In genomic region chr9:132877818-132878694, GRCh38 we compare ENCODE assay signal across 8 cellular contexts. TPM values are rescaled to one million over a fixed set of nuclear protein-coding genes. Genes with fewer than 3 reads are reported as not detected.
A peak's percentile ranks its signal among the peaks of the same experiment; 100 is the strongest.
DNase-seq lines count a peak whose midpoint lies in the region; ATAC-seq and TF ChIP-seq lines count a peak whose summit lies in the region.

A gene with protein sequence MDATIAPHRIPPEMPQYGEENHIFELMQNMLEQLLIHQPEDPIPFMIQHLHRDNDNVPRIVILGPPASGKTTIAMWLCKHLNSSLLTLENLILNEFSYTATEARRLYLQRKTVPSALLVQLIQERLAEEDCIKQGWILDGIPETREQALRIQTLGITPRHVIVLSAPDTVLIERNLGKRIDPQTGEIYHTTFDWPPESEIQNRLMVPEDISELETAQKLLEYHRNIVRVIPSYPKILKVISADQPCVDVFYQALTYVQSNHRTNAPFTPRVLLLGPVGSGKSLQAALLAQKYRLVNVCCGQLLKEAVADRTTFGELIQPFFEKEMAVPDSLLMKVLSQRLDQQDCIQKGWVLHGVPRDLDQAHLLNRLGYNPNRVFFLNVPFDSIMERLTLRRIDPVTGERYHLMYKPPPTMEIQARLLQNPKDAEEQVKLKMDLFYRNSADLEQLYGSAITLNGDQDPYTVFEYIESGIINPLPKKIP (minus strand): TSS chr9:132878284. CDS start chr9:132878255, 29 bp downstream.

- peak within 1 kb of the TSS; percentile 82 for H3K18ac ChIP-seq in trophoblast cell (ENCODE audit: low read length)

- peaks cover 5% of the 10 kb centered on the region for H3K36me3 Mint-ChIP-seq in CD4-positive, alpha-beta T cell (ENCODE audit: low read depth)

- H3K9me3 ChIP-seq in CD4-positive, alpha-beta T cell (ENCODE audit: control insufficient read depth, low read length): no peaks in the 10 kb centered on the region
- no peaks in the 10 kb centered on the region for H3K9me3 ChIP-seq in SU-DHL-6 (ENCODE audit: insufficient read depth, low read length)
- H3K9me3 ChIP-seq in adrenal gland (replicated peaks in 1 of 3): no peaks in the 10 kb centered on the region
- no peaks in the 10 kb centered on the region for H3K9me3 ChIP-seq in heart right ventricle
- no peaks in the 10 kb centered on the region for H3K9me3 ChIP-seq in trophoblast cell (ENCODE audit: insufficient read depth, low read depth, low read length)
- H3K9me3 ChIP-seq in tibial artery: no peaks in the 10 kb centered on the region

- H3K4ac ChIP-seq in trophoblast cell (ENCODE audit: low read depth, low read length): peak within 1 kb of the TSS; percentile 72

- no peak within 1 kb of the TSS for H3K27ac ChIP-seq in CD4-positive, alpha-beta T cell (ENCODE audit: low read depth, low read length)
- H3K27ac ChIP-seq in SU-DHL-6 (ENCODE audit: low read depth, low read length): no peak within 1 kb of the TSS
- peak within 1 kb of the TSS in 3 of 5 donors; percentile 47 to 78 (median 71) for H3K27ac ChIP-seq in adrenal gland
- H3K27ac ChIP-seq in heart right ventricle: peak within 1 kb of the TSS; percentile 24 to 85 (median 76)
- no peak within 1 kb of the TSS for H3K27ac ChIP-seq in trophoblast cell (ENCODE audit: low read depth, low read length)
- peak within 1 kb of the TSS; percentile 70 to 80 for H3K27ac ChIP-seq in tibial artery

- peak within 1 kb of the TSS; percentile 64 for H2BK120ac ChIP-seq in trophoblast cell (ENCODE audit: insufficient read depth, low read length, poor library complexity)

- intact Hi-C loops in CD4-positive, alpha-beta T cell (cut with DNase I, micrococcal nuclease): loop anchor here in 1 of 2 experiments (1.0 to 5.0 kb wide), 4 partner anchors 67 to 799 kb away; partner anchors contain the start of genes GTF3C4, GTF3C5, MED27 and TSC1
- intact Hi-C loops in adrenal gland (cut with DNase I): loop anchor here in 1 of 2 donors (10.0 kb wide), 1 partner anchor 203 kb away; the partner anchor contains the start of gene GTF3C4
- intact Hi-C loops in heart right ventricle (cut with DNase I): no loop called here
- intact Hi-C loops in tibial artery (cut with DNase I; ENCODE audit: low total_unique reads): loop anchor here (10.0 kb wide), 2 partner anchors 67 to 203 kb away; partner anchors contain the start of genes GTF3C4 and TSC1

- H3K9ac ChIP-seq in SU-DHL-6 (ENCODE audit: low read length): peak within 1 kb of the TSS; percentile 88
- peak within 1 kb of the TSS; percentile 91 for H3K9ac ChIP-seq in trophoblast cell (ENCODE audit: low read length)

- no peaks in the 10 kb centered on the region for H4K20me1 ChIP-seq in SU-DHL-6 (ENCODE audit: low read depth, low read length)

- H3K79me2 ChIP-seq in SU-DHL-6 (ENCODE audit: insufficient read depth, low read length) (no peaks in the 10 kb centered on the region), trophoblast cell (ENCODE audit: control insufficient read depth, insufficient read depth, low read length, poor library complexity) (peaks cover 3% of the 10 kb centered on the region)

- TF ChIP-seq CTCF in CD4-positive, alpha-beta T cell (IDR thresholded peaks at IDR 0.05): no peak
- TF ChIP-seq CTCF in SU-DHL-6 (IDR thresholded peaks at IDR 0.05; ENCODE audit: insufficient read depth, low read length, poor library complexity, severe bottlenecking) (no peak), adrenal gland (IDR thresholded peaks at IDR 0.05) (no peak), heart right ventricle (IDR thresholded peaks at IDR 0.05) (no peak), tibial artery (IDR thresholded peaks at IDR 0.05) (no peak)

- POLR2A ChIA-PET in CD4-positive, alpha-beta T cell (lab: Charles Lee): interaction anchor here (0.6 to 1.4 kb wide), 3 partner anchors 24 to 208 kb away, joined by 3 to 6 read pairs (median 3); partner anchors contain the start of genes DDX31 and GTF3C4

- H3K23ac ChIP-seq in trophoblast cell (ENCODE audit: low read length): no peak within 1 kb of the TSS

- peak; percentile 54 to 82 (median 66) for DNase-seq in CD4-positive, alpha-beta T cell
- DNase-seq in KBM-7: peak; percentile 65
- peak; percentile 57 to 83 (median 72) for DNase-seq in adrenal gland
- peak; percentile 62 to 79 for DNase-seq in heart right ventricle
- DNase-seq in trophoblast cell: peak; percentile 74 to 89
- peak; percentile 58 to 78 for DNase-seq in tibial artery

- H2BK5ac ChIP-seq in trophoblast cell (ENCODE audit: low read depth, low read length, poor library complexity): peak within 1 kb of the TSS; percentile 44

- in situ Hi-C loops in KBM-7 (cut with MboI; ENCODE audit: low pct_unique_long_range_greater_than_20kb, low sequenced_read_pairs): no loop called here

- peak within 1 kb of the TSS; percentile 88 for H4K12ac ChIP-seq in trophoblast cell (ENCODE audit: low read depth, low read length)

- H4K91ac ChIP-seq in trophoblast cell (ENCODE audit: low read depth, low read length): peak within 1 kb of the TSS; percentile 87

- H3K4me2 ChIP-seq in SU-DHL-6 (ENCODE audit: low read depth, low read length, poor library complexity, severe bottlenecking) (peak within 1 kb of the TSS; percentile 100), trophoblast cell (ENCODE audit: low read length) (peak within 1 kb of the TSS; percentile 83)

- no peaks in the 10 kb centered on the region for H3K9me2 ChIP-seq in SU-DHL-6 (replicated peaks; ENCODE audit: insufficient read depth, low read length)

- peaks cover 6% of the 10 kb centered on the region for H3K79me1 ChIP-seq in trophoblast cell (ENCODE audit: low read length)

- H4K8ac ChIP-seq in trophoblast cell (ENCODE audit: low read depth, low read length): peak within 1 kb of the TSS; percentile 96

- TF ChIP-seq POLR2A in adrenal gland (IDR thresholded peaks at IDR 0.05): peak; percentile 1 to 11

- H3K14ac ChIP-seq in trophoblast cell (ENCODE audit: low read length): peak within 1 kb of the TSS; percentile 92

- peaks cover 3% of the 10 kb centered on the region; the same call in 1 of the 2 replicates for H3F3A ChIP-seq in SU-DHL-6 (ENCODE audit: insufficient read depth)

- H3K27ac Mint-ChIP-seq in CD4-positive, alpha-beta T cell: peak within 1 kb of the TSS; percentile 90

- H2AFZ ChIP-seq in SU-DHL-6 (ENCODE audit: low read depth, low read length, severe bottlenecking) (peak within 1 kb of the TSS; percentile 100), trophoblast cell (ENCODE audit: insufficient read depth, low read length, poor library complexity) (peak within 1 kb of the TSS; percentile 100)

- H2AK5ac ChIP-seq in trophoblast cell (ENCODE audit: low read length): peak within 1 kb of the TSS; percentile 63

- H3K9me3 Mint-ChIP-seq in CD4-positive, alpha-beta T cell: no peaks in the 10 kb centered on the region

- H3K36me3 ChIP-seq in SU-DHL-6 (ENCODE audit: low read length): no peaks in the 10 kb centered on the region
- H3K36me3 ChIP-seq in adrenal gland (replicated peaks in 1 of 2): no peaks in the 10 kb centered on the region
- H3K36me3 ChIP-seq in heart right ventricle: no peaks in the 10 kb centered on the region
- H3K36me3 ChIP-seq in trophoblast cell (ENCODE audit: control insufficient read depth in 1 of 2, insufficient read depth in 2 of 2, low read length in 2 of 2): no peaks in the 10 kb centered on the region
- H3K36me3 ChIP-seq in tibial artery: no peaks in the 10 kb centered on the region

- 0 to 2% (median 1%) methylated on average over 6 to 89 of the region's 89 CpGs for WGBS in adrenal gland, 4 donors
- whole genome bisulfite sequencing in heart right ventricle, 2 donors: 1% methylated on average over 87 to 89 of the region's 89 CpGs
- no CpG with 5 or more reads among the region's 89 CpGs for WGBS in trophoblast cell (ENCODE audit: extremely low coverage, insufficient coverage, insufficient read length)

- no peaks in the 10 kb centered on the region for H3K27me3 Mint-ChIP-seq in CD4-positive, alpha-beta T cell

- ATAC-seq in CD4-positive, alpha-beta T cell (ENCODE audit: poor library complexity): peak; percentile 86
- ATAC-seq in GM19452 (IDR thresholded peaks at IDR 0.05; ENCODE audit: unreplicated experiment) (peak; percentile 70), heart right ventricle (peak; percentile 86 to 94 (median 92))

- H3K4me3 ChIP-seq in SU-DHL-6 (ENCODE audit: insufficient read depth, low read length, poor library complexity, severe bottlenecking): peak within 1 kb of the TSS; percentile 100
- peak within 1 kb of the TSS; percentile 63 to 95 (median 82) for H3K4me3 ChIP-seq in adrenal gland
- H3K4me3 ChIP-seq in heart right ventricle: peak within 1 kb of the TSS; percentile 75 to 100 (median 92)
- H3K4me3 ChIP-seq in trophoblast cell (ENCODE audit: low read depth, low read length): peak within 1 kb of the TSS; percentile 89
- H3K4me3 ChIP-seq in tibial artery: peak within 1 kb of the TSS; percentile 63 to 75

- no peaks in the 10 kb centered on the region for H3K27me3 ChIP-seq in CD4-positive, alpha-beta T cell (ENCODE audit: control insufficient read depth, insufficient read depth, low read length)
- H3K27me3 ChIP-seq in SU-DHL-6 (ENCODE audit: low read length) (no peaks in the 10 kb centered on the region; the same call in 1 of the 2 replicates), adrenal gland (no peaks in the 10 kb centered on the region), heart right ventricle (no peaks in the 10 kb centered on the region), trophoblast cell (ENCODE audit: insufficient read depth, low read length) (no peaks in the 10 kb centered on the region), tibial artery (no peaks in the 10 kb centered on the region)

- no peak within 1 kb of the TSS for H2BK12ac ChIP-seq in trophoblast cell (ENCODE audit: low read length)

- H3K4me1 Mint-ChIP-seq in CD4-positive, alpha-beta T cell (ENCODE audit: low read depth): peaks cover 13% of the 10 kb centered on the region

- H3K4me1 ChIP-seq in adrenal gland (replicated peaks in 1 of 2): peaks cover 4 to 8% of the 10 kb centered on the region in 2 donors
- H3K4me1 ChIP-seq in heart right ventricle: peaks cover 2 to 16% (median 7%) of the 10 kb centered on the region in 9 donors
- peaks cover 4 to 6% of the 10 kb centered on the region in 2 experiments for H3K4me1 ChIP-seq in trophoblast cell (ENCODE audit: control insufficient read depth in 1 of 2, insufficient read depth in 2 of 2, low read length in 2 of 2)
- peaks cover 0 to 14% (median 9%) of the 10 kb centered on the region in 4 donors for H3K4me1 ChIP-seq in tibial artery

- peak within 1 kb of the TSS; percentile 93 for H3K4me3 Mint-ChIP-seq in CD4-positive, alpha-beta T cell

- CTCF ChIA-PET in CD4-positive, alpha-beta T cell (lab: Charles Lee): interaction anchor here (0.7 to 1.1 kb wide), 2 partner anchors 23 to 144 kb away, joined by 3 read pairs; no protein-coding TSS in a partner anchor

RNA-seq across cellular contexts. Expression of the gene that starts here (rescaled TPM):
- total RNA-seq in CD4-positive, alpha-beta T cell: not detected
- 1 to 10 TPM in 6 of 8 donors, under 1 TPM in 2; 0.69 to 6.0 (median 1.5) TPM for total RNA-seq in adrenal gland
- 1 to 10 TPM; 1.3 to 2.0 (median 1.4) TPM for polyA plus RNA-seq in adrenal gland
- total RNA-seq in heart right ventricle: 1 to 10 TPM in 1 of 10 donors, under 1 TPM in 4, not detected in 5; 0.15 to 1.0 (median 0.26) TPM
- under 1 TPM in 1 of 2 donors, not detected in 1; 0.09 TPM for polyA plus RNA-seq in heart right ventricle
- polyA plus RNA-seq in trophoblast cell (2013): 0.19 and 0.34 TPM in 2 replicates

Comparison
In these comparisons a context has a peak if more than half of its experiments do, and no peak if none do; other contexts are left out.
1. Peak in DNase-seq and ATAC-seq in CD4-positive, alpha-beta T cell; RNA of the gene not detected or under 1 TPM.
2. H3K27ac ChIP-seq: peak in adrenal gland (3 of 5), heart right ventricle (10 of 10) and tibial artery (2 of 2); none in CD4-positive, alpha-beta T cell (single experiment), SU-DHL-6 (single experiment) and trophoblast cell (single experiment).
3. Peak in every context shown above with its lines, with median percentiles within 50 percentile points of each other: ATAC-seq, DNase-seq and H3K4me3 ChIP-seq.